In genomic region chr11:102879801-102880200, GRCh38 we compare ENCODE assay signal across 33 cellular contexts. TPM values are rescaled to one million over a fixed set of nuclear protein-coding genes. Genes with fewer than 3 reads are reported as not detected.
"Had no signal": no experiment of that assay in that cellular context is flagged by ENCODE, and none has a peak within 500 bp of the region (broad histone marks: within the 10 kb centered on the region; RNA-seq: fewer than 3 reads in every experiment).

No MANE protein-coding gene starts in this region.

- H3K4me3 ChIP-seq: esophagus muscularis mucosa, hepatocyte, pancreas, psoas muscle, smooth muscle cell, stomach, thyroid gland had no signal

- H3K9me3 ChIP-seq: esophagus muscularis mucosa, pancreas, psoas muscle, stomach, thyroid gland had no signal

- DNase-seq: activated CD4-positive, alpha-beta T cell treated with anti-CD3 and anti-CD28 coated beads for 1 hour; activated CD4-positive, alpha-beta T cell treated with anti-CD3 and anti-CD28 coated beads, Interleukin-2, amount 50 U/mL, for 4 hours; activated CD8-positive, alpha-beta memory T cell treated with anti-CD3 and anti-CD28 coated beads for 24 hours; activated effector memory CD4-positive, alpha-beta T cell treated with anti-CD3 and anti-CD28 coated beads, Interleukin-2, amount 50 U/mL, for 16 hours; activated naive CD4-positive, alpha-beta T cell treated with anti-CD3 and anti-CD28 coated beads for 36 hours; activated naive CD8-positive, alpha-beta T cell treated with anti-CD3 and anti-CD28 coated beads, Interleukin-2, amount 10 ng/mL, durations not matched to agents 7 days and 5 days; activated T-cell treated with anti-CD3 and anti-CD28 coated beads, Interleukin-2, amount 50 U/mL, for 1 hour; amniotic stem cell; brain microvascular endothelial cell; effector CD4-positive, alpha-beta T cell; foreskin melanocyte; islet precursor cell; left ventricle myocardium superior; naive B cell; nephron progenitor cell; pancreas; psoas muscle; stimulated activated CD4-positive, alpha-beta T cell treated with anti-CD3 and anti-CD28 coated beads, Interleukin-1b, Interleukin-23, amount 100 ng/mL, for 48 hours; stimulated activated naive B cell treated with anti-CD40 and anti-IgM and Interleukin-4, amounts not matched to agents 10 μg/mL and 1 μg/mL and 100 μg/mL, for 72 hours; stomach; SW 1271; T-helper 17 cell; T1000; thyroid gland had no signal

- H3K27ac ChIP-seq: brain microvascular endothelial cell, esophagus muscularis mucosa, hepatocyte, pancreas, psoas muscle, stomach, thyroid gland had no signal

- H3K4me1 ChIP-seq: esophagus muscularis mucosa, pancreas, psoas muscle, stomach, thyroid gland had no signal

- H3K36me3 ChIP-seq: brain microvascular endothelial cell, esophagus muscularis mucosa, pancreas, stomach, thyroid gland had no signal

- H3K27me3 ChIP-seq: brain microvascular endothelial cell, esophagus muscularis mucosa, hepatocyte, pancreas, stomach, thyroid gland had no signal

- ATAC-seq: left ventricle myocardium superior; psoas muscle; stimulated activated naive B cell treated with anti-CD40 and anti-IgM and Interleukin-4, amounts not matched to agents 10 μg/mL and 1 μg/mL and 100 μg/mL, for 72 hours; T-helper 17 cell; WTC11 had no signal

RNA-seq across cellular contexts. Expression of gene MMP12, which starts 5.0 kb away (rescaled TPM):
- total RNA-seq: activated naive CD4-positive, alpha-beta T cell treated with anti-CD3 and anti-CD28 coated beads for 36 hours; activated naive CD8-positive, alpha-beta T cell treated with anti-CD3 and anti-CD28 coated beads, Interleukin-2, amount 10 ng/mL, durations not matched to agents 7 days and 5 days; astrocyte; cardiac septum; esophagus muscularis mucosa; left ventricle myocardium superior; lung microvascular endothelial cell; psoas muscle; stomach; T-helper 17 cell; thyroid gland; ureter; WTC11 had no signal

RNA-seq across cellular contexts. Expression of gene MMP3, which starts 36.4 kb away (rescaled TPM):
- total RNA-seq: activated naive CD4-positive, alpha-beta T cell treated with anti-CD3 and anti-CD28 coated beads for 36 hours; activated naive CD8-positive, alpha-beta T cell treated with anti-CD3 and anti-CD28 coated beads, Interleukin-2, amount 10 ng/mL, durations not matched to agents 7 days and 5 days; activated T-helper 1 cell treated with anti-CD3 and anti-CD28 coated beads, Interleukin-12 subunit alpha, Interleukin-12 subunit beta, Interleukin-2, Interleukin-4 antibody, amounts not matched to agents 30 ng/mL and 10 ng/mL and 1 ng/mL, durations not matched to agents 14 hours and 24 hours and 36 hours; astrocyte; cardiac septum; left ventricle myocardium superior; lung microvascular endothelial cell; T-helper 17 cell; ureter; WTC11 had no signal
